In the genomic region with DNA sequence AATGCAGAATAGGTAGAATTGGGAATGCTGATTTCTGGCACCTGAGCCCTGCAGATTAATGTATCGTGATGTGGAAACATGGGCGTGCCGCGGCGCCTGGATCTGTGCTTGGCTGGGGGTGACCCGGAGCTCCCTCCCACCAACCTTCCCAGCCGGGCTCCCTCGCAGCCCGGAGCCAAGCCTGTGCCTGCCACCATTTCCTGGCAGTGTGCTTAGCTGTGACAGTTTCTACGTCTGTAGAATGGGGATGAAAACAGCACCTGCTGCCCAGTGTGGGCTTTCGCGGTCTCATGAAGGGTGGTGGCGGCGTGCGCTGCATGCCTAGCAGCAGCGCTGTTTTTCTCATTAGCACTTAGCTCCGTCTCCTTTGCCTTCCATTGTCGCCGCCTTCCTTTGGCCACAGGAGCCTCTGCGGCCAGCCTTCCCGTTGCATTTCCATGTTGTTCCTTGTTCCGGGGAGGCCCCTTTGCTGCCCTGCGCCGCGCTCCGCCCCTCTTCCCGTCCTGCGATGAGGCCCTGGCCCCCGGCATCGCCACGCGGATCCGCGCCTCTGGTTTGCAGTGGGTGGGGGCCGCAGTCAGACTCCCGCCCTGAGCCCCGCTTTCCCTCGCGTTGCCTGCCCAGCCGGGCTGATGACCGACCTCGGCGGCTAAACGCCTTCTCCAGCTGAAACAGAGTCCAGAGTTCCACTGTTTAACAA, we compare ENCODE assay signal across 1 cellular context.
TF ChIP-seq lines count a peak whose summit lies in the region.

No MANE protein-coding gene starts in this region.

TF ChIP-seq in GM23338, 12 proteins besides CTCF, POLR2A, EP300 and RAD21:
- TF ChIP-seq ZNF462 (CRISPR knock-in tag; IDR thresholded peaks at IDR 0.05) (no peak), CREB1 (CRISPR knock-in tag; IDR thresholded peaks at IDR 0.05; ENCODE audit: low read depth) (no peak)
- TF ChIP-seq, protein P1, sequence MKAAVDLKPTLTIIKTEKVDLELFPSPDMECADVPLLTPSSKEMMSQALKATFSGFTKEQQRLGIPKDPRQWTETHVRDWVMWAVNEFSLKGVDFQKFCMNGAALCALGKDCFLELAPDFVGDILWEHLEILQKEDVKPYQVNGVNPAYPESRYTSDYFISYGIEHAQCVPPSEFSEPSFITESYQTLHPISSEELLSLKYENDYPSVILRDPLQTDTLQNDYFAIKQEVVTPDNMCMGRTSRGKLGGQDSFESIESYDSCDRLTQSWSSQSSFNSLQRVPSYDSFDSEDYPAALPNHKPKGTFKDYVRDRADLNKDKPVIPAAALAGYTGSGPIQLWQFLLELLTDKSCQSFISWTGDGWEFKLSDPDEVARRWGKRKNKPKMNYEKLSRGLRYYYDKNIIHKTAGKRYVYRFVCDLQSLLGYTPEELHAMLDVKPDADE (IDR thresholded peaks at IDR 0.05) = no peak
- TF ChIP-seq, protein P2, sequence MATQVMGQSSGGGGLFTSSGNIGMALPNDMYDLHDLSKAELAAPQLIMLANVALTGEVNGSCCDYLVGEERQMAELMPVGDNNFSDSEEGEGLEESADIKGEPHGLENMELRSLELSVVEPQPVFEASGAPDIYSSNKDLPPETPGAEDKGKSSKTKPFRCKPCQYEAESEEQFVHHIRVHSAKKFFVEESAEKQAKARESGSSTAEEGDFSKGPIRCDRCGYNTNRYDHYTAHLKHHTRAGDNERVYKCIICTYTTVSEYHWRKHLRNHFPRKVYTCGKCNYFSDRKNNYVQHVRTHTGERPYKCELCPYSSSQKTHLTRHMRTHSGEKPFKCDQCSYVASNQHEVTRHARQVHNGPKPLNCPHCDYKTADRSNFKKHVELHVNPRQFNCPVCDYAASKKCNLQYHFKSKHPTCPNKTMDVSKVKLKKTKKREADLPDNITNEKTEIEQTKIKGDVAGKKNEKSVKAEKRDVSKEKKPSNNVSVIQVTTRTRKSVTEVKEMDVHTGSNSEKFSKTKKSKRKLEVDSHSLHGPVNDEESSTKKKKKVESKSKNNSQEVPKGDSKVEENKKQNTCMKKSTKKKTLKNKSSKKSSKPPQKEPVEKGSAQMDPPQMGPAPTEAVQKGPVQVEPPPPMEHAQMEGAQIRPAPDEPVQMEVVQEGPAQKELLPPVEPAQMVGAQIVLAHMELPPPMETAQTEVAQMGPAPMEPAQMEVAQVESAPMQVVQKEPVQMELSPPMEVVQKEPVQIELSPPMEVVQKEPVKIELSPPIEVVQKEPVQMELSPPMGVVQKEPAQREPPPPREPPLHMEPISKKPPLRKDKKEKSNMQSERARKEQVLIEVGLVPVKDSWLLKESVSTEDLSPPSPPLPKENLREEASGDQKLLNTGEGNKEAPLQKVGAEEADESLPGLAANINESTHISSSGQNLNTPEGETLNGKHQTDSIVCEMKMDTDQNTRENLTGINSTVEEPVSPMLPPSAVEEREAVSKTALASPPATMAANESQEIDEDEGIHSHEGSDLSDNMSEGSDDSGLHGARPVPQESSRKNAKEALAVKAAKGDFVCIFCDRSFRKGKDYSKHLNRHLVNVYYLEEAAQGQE (IDR thresholded peaks at IDR 0.05; ENCODE audit: unreplicated experiment) = no peak
